18 cellular contexts compared by ENCODE assay signal in the genomic region with DNA sequence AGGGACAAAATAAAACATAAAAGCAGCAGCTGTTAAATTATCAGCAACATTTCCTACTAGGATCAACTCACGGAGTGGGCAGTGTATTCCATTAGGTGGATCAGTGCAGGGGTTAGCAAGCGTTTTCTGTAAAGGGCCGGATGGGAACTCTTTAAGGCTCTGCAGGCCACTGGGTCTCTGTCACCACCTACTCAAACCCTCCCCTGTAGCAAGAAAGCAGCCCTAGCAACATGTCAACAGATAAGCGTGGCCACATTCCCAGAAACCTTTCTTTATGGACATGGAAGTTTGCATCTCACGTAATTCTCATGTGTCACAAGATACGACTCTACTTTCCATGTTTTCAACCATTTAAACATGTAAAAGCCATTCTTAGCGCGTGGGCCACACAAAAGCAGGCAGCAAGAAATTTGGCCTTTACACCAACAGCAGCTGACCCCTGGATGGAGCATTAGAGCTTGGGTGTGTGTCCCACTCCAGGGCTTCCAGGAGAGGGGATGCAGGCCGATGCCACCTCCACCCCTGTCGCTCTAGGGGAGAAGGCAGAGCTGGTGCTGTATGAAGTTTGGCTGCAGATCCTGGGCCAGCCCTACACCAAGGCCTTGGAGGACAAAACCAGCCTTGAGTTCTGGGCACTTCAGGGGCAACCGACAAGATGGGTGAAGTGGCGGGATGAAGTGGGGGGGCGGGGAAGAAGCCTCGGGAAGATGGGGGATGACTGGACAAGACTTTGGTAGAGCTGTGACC. TPM values are rescaled to one million over a fixed set of nuclear protein-coding genes. Genes with fewer than 3 reads are reported as not detected.
DNase-seq lines count a peak whose midpoint lies in the region; TF ChIP-seq lines count a peak whose summit lies in the region.
"Had no signal": no experiment of that assay in that cellular context is flagged by ENCODE, and none has a peak within 500 bp of the region (broad histone marks: within the 10 kb centered on the region; RNA-seq: fewer than 3 reads in every experiment).

No MANE protein-coding gene starts in this region.

- no peaks in the 10 kb centered on the region for H3K9me2 ChIP-seq in PC-9 (ENCODE audit: insufficient read depth)

- H2BK20ac ChIP-seq in H9 (ENCODE audit: low read depth, low read length, poor library complexity, severe bottlenecking), result no peak overlapping the region

- no peak for DNase-seq in MCF 10A (ENCODE audit: unreplicated experiment)
- no peak for DNase-seq in mammary epithelial cell
- no peak for DNase-seq in H9
- DNase-seq in neural progenitor cell (ENCODE audit: low spot score), result no peak
- no peak for DNase-seq in medulla oblongata (ENCODE audit: extremely low spot score)
- no peak for DNase-seq in iPS-NIHi11 (ENCODE audit: low spot score)
- no peak for DNase-seq in PC-9
- DNase-seq: DND-41, GDM1, NCI-H1105 treated with DMSO at 0.1 percent for 48 hours, NCI-H187, NCI-H2171, NCI-H446 treated with DMSO at 0.1 percent for 48 hours, NCI-H748 treated with DMSO at 0.1 percent for 48 hours, PC-3 had no signal

- CTCF ChIA-PET in MCF 10A (lab: Yijun Ruan, JAX), result interaction anchor here (1.0 kb wide), 1 partner anchor 41 kb away, joined by 3 read pairs; no protein-coding TSS in a partner anchor
- CTCF ChIA-PET in mammary epithelial cell (lab: Charles Lee; ENCODE audit: low non-redundant PET), result no interaction called here
- CTCF ChIA-PET in PC-9 (lab: Charles Lee), result no interaction called here

- POLR2A ChIA-PET in MCF 10A (lab: Yijun Ruan, JAX), result no interaction called here
- POLR2A ChIA-PET in PC-9 (lab: Charles Lee; ENCODE audit: unreplicated experiment), result no interaction called here

- H3K4me1 Mint-ChIP-seq in MCF 10A (ENCODE audit: insufficient read depth, unreplicated experiment) (peaks cover 13% of the 10 kb centered on the region), H9 (peaks cover 22 to 27% of the 10 kb centered on the region in 2 experiments), neural progenitor cell (peaks cover 20% of the 10 kb centered on the region)
- H3K4me1 Mint-ChIP-seq in dendritic cell treated with granulocyte-macrophage colony-stimulating factor and Interleukin-4, amounts not matched to agents 40 ng/mL and 50 ng/mL, for 4 days (ENCODE audit: low read depth), result peaks cover 29% of the 10 kb centered on the region

- no peak overlapping the region for H3K56ac ChIP-seq in H9 (ENCODE audit: insufficient read length, low read depth, low read length)

- H3K79me2 ChIP-seq in mammary epithelial cell (ENCODE audit: insufficient read depth, low read length) (no peaks in the 10 kb centered on the region), H9 (ENCODE audit: insufficient read depth, low read length) (no peaks in the 10 kb centered on the region), neural progenitor cell (ENCODE audit: low read depth) (peaks cover 2% of the 10 kb centered on the region), PC-9 (ENCODE audit: low read depth) (no peaks in the 10 kb centered on the region)

- TF ChIP-seq CTCF in MCF 10A (IDR thresholded peaks at IDR 0.05; ENCODE audit: unreplicated experiment), result no peak
- TF ChIP-seq CTCF in mammary epithelial cell (conservative IDR thresholded peaks at IDR 0.05 in 1 of 2, IDR thresholded peaks at IDR 0.05 in 1 of 2; ENCODE audit: extremely low read depth in 1 of 2, insufficient read depth in 1 of 2, low read depth in 1 of 2, low read length in 2 of 2), result no peak
- TF ChIP-seq CTCF in H9 (conservative IDR thresholded peaks at IDR 0.05), result no peak
- no peak for TF ChIP-seq CTCF in neural progenitor cell (IDR thresholded peaks at IDR 0.05)
- no peak for TF ChIP-seq CTCF in PC-9 (conservative IDR thresholded peaks at IDR 0.05)

- no peak overlapping the region for H3K4me3 Mint-ChIP-seq in MCF 10A (ENCODE audit: unreplicated experiment)
- no peak overlapping the region for H3K4me3 Mint-ChIP-seq in H9
- no peak overlapping the region for H3K4me3 Mint-ChIP-seq in dendritic cell treated with granulocyte-macrophage colony-stimulating factor and Interleukin-4, amounts not matched to agents 40 ng/mL and 50 ng/mL, for 4 days
- no peak overlapping the region for H3K4me3 Mint-ChIP-seq in neural progenitor cell

- H2AK5ac ChIP-seq in H9 (ENCODE audit: insufficient read length, low read length), result no peak overlapping the region

- H3K14ac ChIP-seq in H9 (ENCODE audit: insufficient read depth, low read length), result no peak overlapping the region

- H3K23ac ChIP-seq in H9 (ENCODE audit: insufficient read length, low read depth, low read length), result no peak overlapping the region

- no peak overlapping the region for H3K4me2 ChIP-seq in mammary epithelial cell (ENCODE audit: insufficient read depth, low read depth, low read length)
- H3K4me2 ChIP-seq in H9 (ENCODE audit: insufficient read depth, insufficient read length, low read length), result no peak overlapping the region
- no peak overlapping the region for H3K4me2 ChIP-seq in neural progenitor cell
- no peak overlapping the region for H3K4me2 ChIP-seq in PC-9
- H3K4me2 ChIP-seq: A549, KMS-11 had no signal

- no peak overlapping the region for H2BK5ac ChIP-seq in H9 (ENCODE audit: insufficient read length, low read length)

- no peak overlapping the region for H2AFZ ChIP-seq in mammary epithelial cell (ENCODE audit: low read depth, low read length)
- no peak overlapping the region for H2AFZ ChIP-seq in H9 (ENCODE audit: low read length)
- H2AFZ ChIP-seq in neural progenitor cell (replicated peaks), result no peak overlapping the region
- H2AFZ ChIP-seq in PC-9, result no peak overlapping the region

- WGBS in mammary epithelial cell (ENCODE audit: low coverage, missing lambda C conversion rate), result 83% methylated on average over 8 of the region's 14 CpGs
- WGBS in H9 (ENCODE audit: extremely low coverage, insufficient read length, low lambda C conversion rate), result no CpG with 5 or more reads among the region's 14 CpGs

- H2BK15ac ChIP-seq in H9 (ENCODE audit: low read depth, low read length), result no peak overlapping the region

- no peak overlapping the region for H2BK12ac ChIP-seq in H9 (ENCODE audit: insufficient read length, low read depth, low read length)

- no peak overlapping the region for H3T11ph ChIP-seq in H9 (ENCODE audit: low read length)

- no peaks in the 10 kb centered on the region for H3K9me3 ChIP-seq in mammary epithelial cell (replicated peaks; ENCODE audit: insufficient read depth, low read length)
- H3K9me3 ChIP-seq in H9 (ENCODE audit: control insufficient read depth, low read depth, low read length), result no peaks in the 10 kb centered on the region
- no peaks in the 10 kb centered on the region for H3K9me3 ChIP-seq in neural progenitor cell (ENCODE audit: low read depth)
- no peaks in the 10 kb centered on the region for H3K9me3 ChIP-seq in PC-9 (ENCODE audit: insufficient read depth, low read depth)
- H3K9me3 ChIP-seq: A549 had no signal

- H3K27me3 ChIP-seq in mammary epithelial cell (ENCODE audit: insufficient read depth, low read length) (no peaks in the 10 kb centered on the region), H9 (ENCODE audit: insufficient read depth, low read length) (no peaks in the 10 kb centered on the region), neural progenitor cell (no peaks in the 10 kb centered on the region), PC-9 (ENCODE audit: insufficient read depth, low read depth) (no peaks in the 10 kb centered on the region)

- in situ Hi-C loops in mammary epithelial cell (cut with MboI; ENCODE audit: low sequenced_read_pairs in 2 of 2), result no loop called here

- H3K27ac Mint-ChIP-seq in MCF 10A (ENCODE audit: low read depth, unreplicated experiment), result peak overlapping the region; percentile 16
- H3K27ac Mint-ChIP-seq in H9, result peak overlapping the region in 2 of 3 experiments; percentile 2 to 32; a peak in 2 of 7 replicates
- H3K27ac Mint-ChIP-seq in dendritic cell treated with granulocyte-macrophage colony-stimulating factor and Interleukin-4, amounts not matched to agents 40 ng/mL and 50 ng/mL, for 4 days, result peak overlapping the region; percentile 78
- peak overlapping the region; percentile 23 for H3K27ac Mint-ChIP-seq in neural progenitor cell

- no peaks in the 10 kb centered on the region for H3K36me3 Mint-ChIP-seq in MCF 10A (ENCODE audit: insufficient read depth, unreplicated experiment)
- H3K36me3 Mint-ChIP-seq in H9 (ENCODE audit: insufficient read depth in 1 of 3, low read depth in 3 of 3), result no peaks in the 10 kb centered on the region
- peaks cover 6% of the 10 kb centered on the region for H3K36me3 Mint-ChIP-seq in dendritic cell treated with granulocyte-macrophage colony-stimulating factor and Interleukin-4, amounts not matched to agents 40 ng/mL and 50 ng/mL, for 4 days (ENCODE audit: low read depth)
- no peaks in the 10 kb centered on the region for H3K36me3 Mint-ChIP-seq in neural progenitor cell

- no peaks in the 10 kb centered on the region for H4K20me1 ChIP-seq in mammary epithelial cell (ENCODE audit: insufficient read depth, low read length)
- no peaks in the 10 kb centered on the region for H4K20me1 ChIP-seq in H9 (ENCODE audit: control insufficient read depth, insufficient read depth, insufficient read length)
- H4K20me1 ChIP-seq in neural progenitor cell (ENCODE audit: low read depth), result no peaks in the 10 kb centered on the region
- H4K20me1 ChIP-seq in PC-9 (ENCODE audit: insufficient read depth), result no peaks in the 10 kb centered on the region

- H3K4me1 ChIP-seq in mammary epithelial cell (ENCODE audit: insufficient read depth, low read length), result peaks cover 10% of the 10 kb centered on the region
- no peaks in the 10 kb centered on the region; the same call in 1 of the 2 replicates for H3K4me1 ChIP-seq in H9 (ENCODE audit: insufficient read depth, low read length)
- peaks cover 5% of the 10 kb centered on the region for H3K4me1 ChIP-seq in neural progenitor cell
- peaks cover 4% of the 10 kb centered on the region; the same call in 1 of the 2 replicates for H3K4me1 ChIP-seq in PC-9 (replicated peaks; ENCODE audit: insufficient read depth)

- H3K36me3 ChIP-seq in mammary epithelial cell (ENCODE audit: insufficient read depth, low read length) (no peaks in the 10 kb centered on the region), neural progenitor cell (no peaks in the 10 kb centered on the region), PC-9 (ENCODE audit: low read depth) (no peaks in the 10 kb centered on the region)

- no peak overlapping the region for H3K27ac ChIP-seq in mammary epithelial cell (ENCODE audit: insufficient read depth, low read depth, low read length)
- H3K27ac ChIP-seq in H9 (ENCODE audit: insufficient read length, low read depth, low read length), result no peak overlapping the region
- no peak overlapping the region for H3K27ac ChIP-seq in neural progenitor cell
- no peak overlapping the region for H3K27ac ChIP-seq in PC-9
- H3K27ac ChIP-seq: A549, KMS-11 had no signal

- no peak overlapping the region for H4K91ac ChIP-seq in H9 (ENCODE audit: insufficient read length, low read depth, low read length)

- H3K9ac ChIP-seq in mammary epithelial cell (ENCODE audit: insufficient read depth, low read length) (no peak overlapping the region), H9 (ENCODE audit: extremely low read depth, insufficient read length, low read length) (no peak overlapping the region), neural progenitor cell (no peak overlapping the region)
- H3K9ac ChIP-seq: KMS-11 had no signal

- no peak overlapping the region for H3K4ac ChIP-seq in H9 (ENCODE audit: low read depth, low read length)

- no peaks in the 10 kb centered on the region for H3K79me1 ChIP-seq in H9 (ENCODE audit: insufficient read depth, low read depth, low read length, poor library complexity, severe bottlenecking)

- dilution Hi-C loops in mammary epithelial cell (cut with HindIII; ENCODE audit: low sequenced_read_pairs), result no loop called here

- no peak overlapping the region for H4K5ac ChIP-seq in H9 (ENCODE audit: insufficient read length, low read depth, low read length)

- H4K8ac ChIP-seq in H9 (replicated peaks; ENCODE audit: insufficient read length, low read depth, low read length), result no peak overlapping the region

- intact Hi-C loops in MCF 10A (cut with micrococcal nuclease), result no loop called here
- intact Hi-C loops in mammary epithelial cell (cut with micrococcal nuclease), result no loop called here
- intact Hi-C loops in dendritic cell treated with granulocyte-macrophage colony-stimulating factor and Interleukin-4, amounts not matched to agents 40 ng/mL and 50 ng/mL, for 4 days (cut with micrococcal nuclease), result no loop called here
- intact Hi-C loops in PC-9 (cut with micrococcal nuclease; ENCODE audit: unreplicated experiment), result no loop called here

- H3K18ac ChIP-seq in H9 (ENCODE audit: insufficient read length, low read depth, low read length), result no peak overlapping the region

- H3K9me3 Mint-ChIP-seq in MCF 10A (ENCODE audit: unreplicated experiment) (no peaks in the 10 kb centered on the region), H9 (no peaks in the 10 kb centered on the region), neural progenitor cell (no peaks in the 10 kb centered on the region)
- no peaks in the 10 kb centered on the region for H3K9me3 Mint-ChIP-seq in dendritic cell treated with granulocyte-macrophage colony-stimulating factor and Interleukin-4, amounts not matched to agents 40 ng/mL and 50 ng/mL, for 4 days

- H3K4me3 ChIP-seq in mammary epithelial cell (replicated peaks in 1 of 3; ENCODE audit: insufficient read depth in 1 of 3, low read depth in 2 of 3, low read length in 3 of 3) (no peak overlapping the region), neural progenitor cell (no peak overlapping the region), PC-9 (no peak overlapping the region)
- H3K4me3 ChIP-seq: A549 had no signal

- BruUV-seq in MCF 10A (replicated peaks; lab: Mats Ljungman, UMichigan), result no TSS peak
- BruUV-seq in mammary epithelial cell (replicated peaks; lab: Mats Ljungman, UMichigan), result no TSS peak
- BruUV-seq in PC-9 (replicated peaks; lab: Mats Ljungman, UMichigan), result no TSS peak

- H2BK120ac ChIP-seq in H9 (ENCODE audit: low read depth, low read length, poor library complexity, severe bottlenecking), result no peak overlapping the region

- H3K27me3 Mint-ChIP-seq in MCF 10A (ENCODE audit: insufficient read depth, unreplicated experiment), result no peaks in the 10 kb centered on the region
- no peaks in the 10 kb centered on the region; the same call in 1 of the 2 replicates for H3K27me3 Mint-ChIP-seq in H9 (ENCODE audit: low read depth)
- H3K27me3 Mint-ChIP-seq in dendritic cell treated with granulocyte-macrophage colony-stimulating factor and Interleukin-4, amounts not matched to agents 40 ng/mL and 50 ng/mL, for 4 days, result no peaks in the 10 kb centered on the region
- H3K27me3 Mint-ChIP-seq in neural progenitor cell (ENCODE audit: insufficient read depth, low read depth), result peaks cover under 1% of the 10 kb centered on the region

- peaks cover 7% of the 10 kb centered on the region for H3K23me2 ChIP-seq in H9 (ENCODE audit: insufficient read length, low read depth, low read length, poor library complexity, severe bottlenecking)

- H3F3A ChIP-seq in neural progenitor cell (ENCODE audit: low read depth) (no peaks in the 10 kb centered on the region), PC-9 (ENCODE audit: insufficient read depth, low read depth) (peaks cover 9% of the 10 kb centered on the region; the same call in 1 of the 2 replicates)

RNA-seq across cellular contexts. Expression of gene CSPG4, which starts 48.2 kb away (rescaled TPM):
- total RNA-seq in MCF 10A (2022) (0.05 and 0.21 TPM in 2 replicates), mammary epithelial cell (10 to 100 TPM in 1 of 2 donors, 1 to 10 TPM in 1; 3.6 to 28.5 TPM), H9 (2021) (2.0 and 2.1 TPM in 2 replicates), neural progenitor cell (ENCODE audit: low replicate concordance) (0.07 and 0.37 TPM in 2 replicates), PC-9 (2021) (2.4 and 2.6 TPM in 2 replicates)
- 5.9 TPM for polyA plus RNA-seq in mammary epithelial cell
- 15.3 TPM for polyA minus RNA-seq in mammary epithelial cell

Comparison
In these comparisons a context has a peak if more than half of its experiments do, and no peak if none do; other contexts are left out.
1. H3K27ac Mint-ChIP-seq: peak in every context shown above with its lines; median percentile 78 in dendritic cell treated with granulocyte-macrophage colony-stimulating factor and Interleukin-4, amounts not matched to agents 40 ng/mL and 50 ng/mL, for 4 days; 23 in neural progenitor cell; 17 in H9; 16 in MCF 10A.